ENCODE assay signal across 20 cellular contexts in genomic region chr4:78984593-78984992, GRCh38.
"Had no signal": no experiment of that assay in that cellular context is flagged by ENCODE, and none has a peak within 500 bp of the region (broad histone marks: within the 10 kb centered on the region; RNA-seq: fewer than 3 reads in every experiment).

No MANE protein-coding gene starts in this region.

- DNase-seq: cortex of kidney; dorsolateral prefrontal cortex; effector CD4-positive, alpha-beta T cell; hypothalamus; immature natural killer cell; islet precursor cell; kidney glomerular epithelial cell; left ventricle myocardium superior; lower lobe of right lung; naive thymus-derived CD8-positive, alpha-beta T cell; nephron progenitor cell; nucleus accumbens; ovary; posterior cingulate gyrus; psoas muscle; right cardiac atrium; spleen; stimulated activated CD4-positive, alpha-beta T cell treated with anti-CD3 and anti-CD28 coated beads, Interleukin-4, amount 100 ng/mL, for 4 hours; upper lobe of left lung had no signal

- ATAC-seq: left ventricle myocardium superior; lower lobe of right lung; naive thymus-derived CD8-positive, alpha-beta T cell; psoas muscle; right cardiac atrium; stimulated activated memory B cell treated with anti-CD40 and anti-IgM and Interleukin-4, amounts not matched to agents 10 μg/mL and 1 μg/mL and 100 μg/mL, for 72 hours had no signal
